31 cellular contexts compared by ENCODE assay signal in genomic region chr7:100786323-100786722, GRCh38. TPM values are rescaled to one million over a fixed set of nuclear protein-coding genes. Genes with fewer than 3 reads are reported as not detected.
"Had no signal": no experiment of that assay in that cellular context is flagged by ENCODE, and none has a peak within 500 bp of the region (broad histone marks: within the 10 kb centered on the region; RNA-seq: fewer than 3 reads in every experiment).

No MANE protein-coding gene starts in this region.

- H3K9me3 ChIP-seq: body of pancreas had no signal

- H3K27ac Mint-ChIP-seq: activated CD4-positive, alpha-beta memory T cell treated with anti-CD3 and anti-CD28 coated beads, Interleukin-2, amount 10 ng/mL, durations not matched to agents 7 days and 5 days; activated CD4-positive, alpha-beta T cell treated with anti-CD3 and anti-CD28 coated beads for 36 hours; activated naive CD8-positive, alpha-beta T cell treated with anti-CD3 and anti-CD28 coated beads, Interleukin-2, amount 50 U/mL, for 24 hours; activated T-cell treated with anti-CD3 and anti-CD28 coated beads, Interleukin-2, amount 50 U/mL, for 72 hours; activated T-helper 2 cell treated with anti-CD3 and anti-CD28 coated beads, Interferon-gamma antibody, Interleukin-2, Interleukin-4, amounts not matched to agents 10 μg/mL and 5 μg/mL and 100 μg/mL, durations not matched to agents 14 hours and 24 hours and 36 hours; T-helper 17 cell had no signal

- H3K9me3 Mint-ChIP-seq: activated naive CD8-positive, alpha-beta T cell treated with anti-CD3 and anti-CD28 coated beads, Interleukin-2, amount 50 U/mL, for 24 hours had no signal

- FAIRE-seq: bronchial epithelial cell had no signal

- H3K27ac ChIP-seq: ascending aorta, body of pancreas, VCaP had no signal

- DNase-seq: activated CD4-positive, alpha-beta memory T cell treated with anti-CD3 and anti-CD28 coated beads, Interleukin-2, amount 10 ng/mL, durations not matched to agents 7 days and 5 days; activated CD4-positive, alpha-beta T cell treated with anti-CD3 and anti-CD28 coated beads, Interleukin-2, amount 50 U/mL, for 1 hour; activated naive CD4-positive, alpha-beta T cell treated with anti-CD3 and anti-CD28 coated beads, Interleukin-2, amount 50 U/mL, for 16 hours; activated naive CD8-positive, alpha-beta T cell treated with anti-CD3 and anti-CD28 coated beads, Interleukin-2, amount 50 U/mL, for 24 hours; activated T-cell treated with anti-CD3 and anti-CD28 coated beads for 4 hours; amniotic stem cell; body of pancreas; central memory CD4-positive, alpha-beta T cell; KG1; NCI-H1048; NCI-H1417; NCI-H1694; NCI-H2029 treated with DMSO at 0.1 percent for 48 hours; NCI-H345; NCI-H510A; NCI-H526 treated with DMSO at 0.1 percent for 48 hours; NCI-H82; SIG-M5; T-helper 17 cell; T-helper 9 cell had no signal

- H3K4me3 ChIP-seq: ascending aorta, body of pancreas had no signal

- ATAC-seq: activated naive CD8-positive, alpha-beta T cell treated with anti-CD3 and anti-CD28 coated beads, Interleukin-2, amount 50 U/mL, for 24 hours; body of pancreas; T-helper 17 cell had no signal

- H3K4me1 Mint-ChIP-seq: activated CD4-positive, alpha-beta memory T cell treated with anti-CD3 and anti-CD28 coated beads, Interleukin-2, amount 10 ng/mL, durations not matched to agents 7 days and 5 days had no signal

- H3K27me3 ChIP-seq: ascending aorta, body of pancreas had no signal

- H3K4me1 ChIP-seq: ascending aorta had no signal

- H3K4me3 Mint-ChIP-seq: activated CD4-positive, alpha-beta memory T cell treated with anti-CD3 and anti-CD28 coated beads, Interleukin-2, amount 10 ng/mL, durations not matched to agents 7 days and 5 days; activated CD4-positive, alpha-beta T cell treated with anti-CD3 and anti-CD28 coated beads for 36 hours; T-helper 17 cell had no signal

- H3K36me3 ChIP-seq: ascending aorta had no signal

RNA-seq across cellular contexts. Expression of gene ZAN, which starts 52.9 kb away (rescaled TPM):
- total RNA-seq: activated CD4-positive, alpha-beta memory T cell treated with anti-CD3 and anti-CD28 coated beads, Interleukin-2, amount 10 ng/mL, durations not matched to agents 7 days and 5 days; activated CD4-positive, alpha-beta T cell treated with anti-CD3 and anti-CD28 coated beads for 36 hours; activated CD8-positive, alpha-beta memory T cell treated with anti-CD3 and anti-CD28 coated beads for 36 hours; activated T-cell treated with anti-CD3 and anti-CD28 coated beads, Interleukin-2, amount 50 U/mL, for 72 hours; activated T-helper 2 cell treated with anti-CD3 and anti-CD28 coated beads, Interferon-gamma antibody, Interleukin-2, Interleukin-4, amounts not matched to agents 10 μg/mL and 5 μg/mL and 100 μg/mL, durations not matched to agents 14 hours and 24 hours and 36 hours; ascending aorta; body of pancreas; bronchial epithelial cell; LHCN-M2; M059J; OCI-LY7; RPMI7951; T-helper 17 cell had no signal
